In the genomic region with DNA sequence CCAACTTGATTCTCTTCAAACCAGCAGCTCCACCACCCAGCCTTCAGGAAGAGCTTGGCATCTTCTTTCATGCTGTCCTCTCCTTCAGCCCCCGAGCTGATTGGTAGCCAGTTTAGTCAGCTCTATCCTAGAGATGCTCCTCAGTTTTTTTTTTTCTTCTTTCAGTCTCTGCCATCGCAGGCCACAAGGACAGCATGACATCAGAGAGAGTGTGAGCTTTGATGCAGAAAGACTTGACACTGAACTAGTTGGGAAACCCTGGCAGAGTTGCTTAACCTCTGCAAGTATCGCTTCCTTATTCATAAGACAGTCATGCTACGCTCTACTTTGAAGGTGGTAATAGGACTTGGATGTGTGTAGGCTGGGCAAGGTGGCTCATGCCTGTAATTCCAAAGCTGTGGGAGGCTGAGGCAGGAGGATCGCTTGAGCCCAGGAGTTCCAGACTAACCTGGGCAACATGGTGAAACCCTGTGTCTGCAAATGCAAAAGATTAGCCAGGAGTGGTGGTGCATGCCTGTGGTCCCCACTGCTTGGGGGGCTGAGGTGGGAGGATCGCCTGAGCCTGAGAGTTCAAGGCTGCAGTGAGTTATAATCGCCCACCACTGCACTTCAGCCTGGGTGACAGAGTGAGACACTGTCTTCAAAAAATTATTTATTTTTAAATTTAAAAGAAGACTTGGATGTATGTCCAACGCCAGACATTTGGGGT, we compare ENCODE assay signal across 8 cellular contexts. TPM values are rescaled to one million over a fixed set of nuclear protein-coding genes. Genes with fewer than 3 reads are reported as not detected.
A peak's percentile ranks its signal among the peaks of the same experiment; 100 is the strongest.
DNase-seq lines count a peak whose midpoint lies in the region; ATAC-seq, FAIRE-seq and TF ChIP-seq lines count a peak whose summit lies in the region.

No MANE protein-coding gene starts in this region.

- no peaks in the 10 kb centered on the region for H3K4me1 ChIP-seq in BE2C

- peak; percentile 88 for FAIRE-seq in GM18507 (lab: Jason Lieb, UNC)

- H3K36me3 ChIP-seq in BE2C: no peaks in the 10 kb centered on the region

- no peak overlapping the region for H3K4me3 ChIP-seq in BE2C (ENCODE audit: low read depth, low read length)

- H3K27me3 ChIP-seq in BE2C: peaks cover 26% of the 10 kb centered on the region

- peak; percentile 80 for ATAC-seq in GM21825 (IDR thresholded peaks at IDR 0.05; ENCODE audit: unreplicated experiment)

- peak; percentile 52 for DNase-seq in GM18507 (ENCODE audit: extremely low spot score, insufficient read length, low read depth)
- DNase-seq in NAMALWA (ENCODE audit: low spot score): peak; percentile 36
- peak; percentile 13 for DNase-seq in middle frontal gyrus (ENCODE audit: extremely low spot score, low spot score)
- DNase-seq in COLO829 (ENCODE audit: low spot score): no peak
- no peak for DNase-seq in GDM1 (lab: John Stamatoyannopoulos, UW)
- DNase-seq in NCI-H1092 treated with DMSO at 0.1 percent for 48 hours (lab: John Stamatoyannopoulos, UW): no peak
- DNase-seq in BE2C: no peak

- no peak for TF ChIP-seq CTCF in BE2C (IDR thresholded peaks at IDR 0.05; ENCODE audit: low read depth, low read length)

- H3K9me3 ChIP-seq in BE2C: no peaks in the 10 kb centered on the region

RNA-seq across cellular contexts. Expression of gene CD300LB, which starts 2.6 kb away (rescaled TPM):
- polyA plus RNA-seq in BE2C (2012; ENCODE audit: insufficient read depth, insufficient read length, low read depth): not detected

RNA-seq across cellular contexts. Expression of gene CD300C, which starts 17.3 kb away (rescaled TPM):
- not detected for polyA plus RNA-seq in BE2C (2012; ENCODE audit: insufficient read depth, insufficient read length, low read depth)

RNA-seq across cellular contexts. Expression of gene CD300H, which starts 38.7 kb away (rescaled TPM):
- polyA plus RNA-seq in BE2C (2012; ENCODE audit: insufficient read depth, insufficient read length, low read depth): not detected

Comparison
In these comparisons a context has a peak if more than half of its experiments do, and no peak if none do; other contexts are left out.
1. DNase-seq: peak in GM18507 (single experiment), NAMALWA (single experiment) and middle frontal gyrus (single experiment); none in COLO829 (single experiment), GDM1 (single experiment), NCI-H1092 treated with DMSO at 0.1 percent for 48 hours (single experiment) and BE2C (single experiment).